7 cellular contexts compared by ENCODE assay signal in genomic region chr1:74731399-74732052, GRCh38. TPM values are rescaled to one million over a fixed set of nuclear protein-coding genes. Genes with fewer than 3 reads are reported as not detected.
DNase-seq lines count a peak whose midpoint lies in the region; ATAC-seq and TF ChIP-seq lines count a peak whose summit lies in the region.

No MANE protein-coding gene starts in this region.

- H3T11ph ChIP-seq in H9 (ENCODE audit: low read length), result no peak overlapping the region

- H3K4me1 Mint-ChIP-seq in activated T-helper 2 cell treated with anti-CD3 and anti-CD28 coated beads, Interferon-gamma antibody, Interleukin-2, Interleukin-4, amounts not matched to agents 10 μg/mL and 5 μg/mL and 100 μg/mL, durations not matched to agents 14 hours and 24 hours and 36 hours (ENCODE audit: low read depth), result peaks cover 35% of the 10 kb centered on the region
- peaks cover 9 to 32% of the 10 kb centered on the region in 2 experiments for H3K4me1 Mint-ChIP-seq in H9

- no peak overlapping the region for H4K5ac ChIP-seq in H9 (ENCODE audit: insufficient read length, low read depth, low read length)

- no peak overlapping the region for H3K14ac ChIP-seq in H9 (ENCODE audit: insufficient read depth, low read length)

- H3K4me3 ChIP-seq in mesodermal cell (ENCODE audit: extremely low read depth, insufficient read depth, low read length, poor library complexity, severe bottlenecking), result peak overlapping the region; percentile 60

- H3K23me2 ChIP-seq in H9 (ENCODE audit: insufficient read length, low read depth, low read length, poor library complexity, severe bottlenecking), result no peaks in the 10 kb centered on the region

- no peak for DNase-seq in activated T-helper 2 cell treated with anti-CD3 and anti-CD28 coated beads, Interferon-gamma antibody, Interleukin-2, Interleukin-4, amounts not matched to agents 10 μg/mL and 5 μg/mL and 100 μg/mL, durations not matched to agents 14 hours and 24 hours and 36 hours (ENCODE audit: low spot score)
- no peak for DNase-seq in hypothalamus (lab: John Stamatoyannopoulos, UW)
- no peak for DNase-seq in H9

- peaks cover 17% of the 10 kb centered on the region for H3K36me3 ChIP-seq in mesodermal cell (ENCODE audit: control insufficient read depth, insufficient read depth, low read length)

- H2BK20ac ChIP-seq in H9 (ENCODE audit: low read depth, low read length, poor library complexity, severe bottlenecking), result no peak overlapping the region

- H3K27ac ChIP-seq in mesodermal cell (ENCODE audit: low read depth, low read length, severe bottlenecking), result no peak overlapping the region
- no peak overlapping the region for H3K27ac ChIP-seq in H9 (ENCODE audit: insufficient read length, low read depth, low read length)

- H3K36me3 Mint-ChIP-seq in activated T-helper 2 cell treated with anti-CD3 and anti-CD28 coated beads, Interferon-gamma antibody, Interleukin-2, Interleukin-4, amounts not matched to agents 10 μg/mL and 5 μg/mL and 100 μg/mL, durations not matched to agents 14 hours and 24 hours and 36 hours (ENCODE audit: low read depth), result peaks cover 23% of the 10 kb centered on the region
- H3K36me3 Mint-ChIP-seq in H9 (ENCODE audit: insufficient read depth in 1 of 3, low read depth in 3 of 3), result peaks cover 14 to 40% (median 21%) of the 10 kb centered on the region in 3 experiments

- no peaks in the 10 kb centered on the region for H4K20me1 ChIP-seq in H9 (ENCODE audit: control insufficient read depth, insufficient read depth, insufficient read length)

- peak overlapping the region; percentile 75 for H3K4me3 Mint-ChIP-seq in activated T-helper 2 cell treated with anti-CD3 and anti-CD28 coated beads, Interferon-gamma antibody, Interleukin-2, Interleukin-4, amounts not matched to agents 10 μg/mL and 5 μg/mL and 100 μg/mL, durations not matched to agents 14 hours and 24 hours and 36 hours (ENCODE audit: low read depth)
- no peak overlapping the region for H3K4me3 Mint-ChIP-seq in H9

- H3K9me3 ChIP-seq in mesodermal cell (ENCODE audit: control insufficient read depth, low read length), result peaks cover 5% of the 10 kb centered on the region
- no peaks in the 10 kb centered on the region for H3K9me3 ChIP-seq in H9 (ENCODE audit: control insufficient read depth, low read depth, low read length)

- TF ChIP-seq CTCF in H9 (conservative IDR thresholded peaks at IDR 0.05), result no peak

- H2AK5ac ChIP-seq in H9 (ENCODE audit: insufficient read length, low read length), result no peak overlapping the region

- ATAC-seq in GM18861 (IDR thresholded peaks at IDR 0.05; ENCODE audit: unreplicated experiment) (peak; percentile 55), HG02973 (IDR thresholded peaks at IDR 0.05; ENCODE audit: unreplicated experiment) (peak; percentile 18), GM19455 (IDR thresholded peaks at IDR 0.05; ENCODE audit: unreplicated experiment) (no peak)

- H3K4ac ChIP-seq in H9 (ENCODE audit: low read depth, low read length), result no peak overlapping the region

- H4K91ac ChIP-seq in H9 (ENCODE audit: insufficient read length, low read depth, low read length), result no peak overlapping the region

- no peak overlapping the region for H4K8ac ChIP-seq in H9 (replicated peaks; ENCODE audit: insufficient read length, low read depth, low read length)

- no peak overlapping the region for H3K4me2 ChIP-seq in H9 (ENCODE audit: insufficient read depth, insufficient read length, low read length)

- H3K9ac ChIP-seq in H9 (ENCODE audit: extremely low read depth, insufficient read length, low read length), result no peak overlapping the region

- intact Hi-C loops in activated T-helper 2 cell treated with anti-CD3 and anti-CD28 coated beads, Interferon-gamma antibody, Interleukin-2, Interleukin-4, amounts not matched to agents 10 μg/mL and 5 μg/mL and 100 μg/mL, durations not matched to agents 14 hours and 24 hours and 36 hours (cut with micrococcal nuclease), result loop anchor here (2.0 to 5.0 kb wide), 4 partner anchors 31 to 1055 kb away; partner anchors contain the start of genes FPGT, LRRIQ3 and RABGGTB

- H2BK12ac ChIP-seq in H9 (ENCODE audit: insufficient read length, low read depth, low read length), result no peak overlapping the region

- no peaks in the 10 kb centered on the region for H3K27me3 ChIP-seq in H9 (ENCODE audit: insufficient read depth, low read length)

- peaks cover 7% of the 10 kb centered on the region for H3K9me3 Mint-ChIP-seq in activated T-helper 2 cell treated with anti-CD3 and anti-CD28 coated beads, Interferon-gamma antibody, Interleukin-2, Interleukin-4, amounts not matched to agents 10 μg/mL and 5 μg/mL and 100 μg/mL, durations not matched to agents 14 hours and 24 hours and 36 hours
- peaks cover 6 to 25% of the 10 kb centered on the region in 2 experiments for H3K9me3 Mint-ChIP-seq in H9

- H3K4me1 ChIP-seq in mesodermal cell (ENCODE audit: control insufficient read depth, insufficient read depth, low read length, poor library complexity, severe bottlenecking) (peaks cover 24% of the 10 kb centered on the region), H9 (ENCODE audit: insufficient read depth, low read length) (no peaks in the 10 kb centered on the region; the same call in 1 of the 2 replicates)

- no peaks in the 10 kb centered on the region for H3K27me3 Mint-ChIP-seq in activated T-helper 2 cell treated with anti-CD3 and anti-CD28 coated beads, Interferon-gamma antibody, Interleukin-2, Interleukin-4, amounts not matched to agents 10 μg/mL and 5 μg/mL and 100 μg/mL, durations not matched to agents 14 hours and 24 hours and 36 hours (ENCODE audit: low read depth)
- no peaks in the 10 kb centered on the region; the same call in 1 of the 2 replicates for H3K27me3 Mint-ChIP-seq in H9 (ENCODE audit: low read depth)

- no peak overlapping the region for H3K23ac ChIP-seq in H9 (ENCODE audit: insufficient read length, low read depth, low read length)

- no peak overlapping the region for H2BK15ac ChIP-seq in H9 (ENCODE audit: low read depth, low read length)

- no peaks in the 10 kb centered on the region for H3K79me2 ChIP-seq in H9 (ENCODE audit: insufficient read depth, low read length)

- H3K56ac ChIP-seq in H9 (ENCODE audit: insufficient read length, low read depth, low read length), result no peak overlapping the region

- no peak overlapping the region for H2AFZ ChIP-seq in H9 (ENCODE audit: low read length)

- no peak overlapping the region for H3K27ac Mint-ChIP-seq in activated T-helper 2 cell treated with anti-CD3 and anti-CD28 coated beads, Interferon-gamma antibody, Interleukin-2, Interleukin-4, amounts not matched to agents 10 μg/mL and 5 μg/mL and 100 μg/mL, durations not matched to agents 14 hours and 24 hours and 36 hours
- peak overlapping the region in 1 of 3 experiments; percentile 11; a peak in 1 of 7 replicates for H3K27ac Mint-ChIP-seq in H9

- 84 to 93% methylated on average over 5 to 8 of the region's 11 CpGs for WGBS in mesodermal cell (ENCODE audit: insufficient coverage in 2 of 2), 2 experiments
- no CpG with 5 or more reads among the region's 11 CpGs for WGBS in H9 (ENCODE audit: extremely low coverage, insufficient read length, low lambda C conversion rate)

- no peak overlapping the region for H2BK120ac ChIP-seq in H9 (ENCODE audit: low read depth, low read length, poor library complexity, severe bottlenecking)

- no peaks in the 10 kb centered on the region for H3K79me1 ChIP-seq in H9 (ENCODE audit: insufficient read depth, low read depth, low read length, poor library complexity, severe bottlenecking)

- H3K18ac ChIP-seq in H9 (ENCODE audit: insufficient read length, low read depth, low read length), result no peak overlapping the region

- no peak overlapping the region for H2BK5ac ChIP-seq in H9 (ENCODE audit: insufficient read length, low read length)

RNA-seq across cellular contexts. Expression of gene CRYZ, which starts 1.3 kb away (rescaled TPM):
- total RNA-seq in activated T-helper 2 cell treated with anti-CD3 and anti-CD28 coated beads, Interferon-gamma antibody, Interleukin-2, Interleukin-4, amounts not matched to agents 10 μg/mL and 5 μg/mL and 100 μg/mL, durations not matched to agents 14 hours and 24 hours and 36 hours, result 21.3 and 22.7 TPM in 2 replicates
- polyA plus RNA-seq in mesodermal cell (2013, experiment 1 of 2), result 51.7 TPM
- polyA plus RNA-seq in mesodermal cell (2013, experiment 2 of 2), result 55.0 TPM
- 12.7 and 14.0 TPM in 2 replicates for total RNA-seq in H9 (2021)

RNA-seq across cellular contexts. Expression of gene TYW3, which starts 1.4 kb away (rescaled TPM):
- total RNA-seq in activated T-helper 2 cell treated with anti-CD3 and anti-CD28 coated beads, Interferon-gamma antibody, Interleukin-2, Interleukin-4, amounts not matched to agents 10 μg/mL and 5 μg/mL and 100 μg/mL, durations not matched to agents 14 hours and 24 hours and 36 hours, result 32.6 and 36.2 TPM in 2 replicates
- polyA plus RNA-seq in mesodermal cell (2013, experiment 1 of 2), result 16.1 TPM
- polyA plus RNA-seq in mesodermal cell (2013, experiment 2 of 2), result 21.4 TPM
- 10.9 and 12.8 TPM in 2 replicates for total RNA-seq in H9 (2021)

RNA-seq across cellular contexts. Expression of gene ERICH3, which starts 57.9 kb away (rescaled TPM):
- total RNA-seq in activated T-helper 2 cell treated with anti-CD3 and anti-CD28 coated beads, Interferon-gamma antibody, Interleukin-2, Interleukin-4, amounts not matched to agents 10 μg/mL and 5 μg/mL and 100 μg/mL, durations not matched to agents 14 hours and 24 hours and 36 hours, result not detected in 2 replicates
- polyA plus RNA-seq in mesodermal cell (2013, experiment 1 of 2), result not detected
- not detected for polyA plus RNA-seq in mesodermal cell (2013, experiment 2 of 2)
- not detected in 2 replicates for total RNA-seq in H9 (2021)
